In the genomic region with DNA sequence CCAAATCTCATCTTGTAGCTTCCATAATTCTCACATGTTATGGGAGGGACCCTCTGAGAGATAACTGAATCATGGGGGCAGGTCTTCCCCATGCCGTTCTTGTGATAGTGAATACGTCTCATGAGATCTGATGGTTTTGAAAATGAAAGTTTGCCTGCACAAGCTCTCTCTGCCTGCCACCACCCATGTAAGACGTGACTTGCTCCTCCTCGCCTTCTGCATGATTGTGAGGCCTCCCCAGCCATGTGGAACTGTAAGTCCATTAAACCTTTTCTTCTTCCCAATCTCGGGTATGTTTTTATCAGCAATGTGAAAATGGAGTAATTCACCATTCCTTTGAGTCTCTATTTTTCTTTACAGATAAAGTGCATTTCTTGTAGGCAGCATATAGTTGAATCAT, we compare ENCODE assay signal across 2 cellular contexts.
TF ChIP-seq lines count a peak whose summit lies in the region.

No MANE protein-coding gene starts in this region.

TF ChIP-seq in HepG2, 621 proteins besides CTCF, POLR2A, EP300 and RAD21 (continues in another document):
- TF ChIP-seq ZNF570 (CRISPR knock-in tag; IDR thresholded peaks at IDR 0.05; ENCODE audit: borderline replicate concordance) (no peak), ZNF407 (CRISPR knock-in tag; IDR thresholded peaks at IDR 0.05; ENCODE audit: not compliant biosample characterization) (no peak), MBNL3 (CRISPR knock-in tag; conservative IDR thresholded peaks at IDR 0.05) (no peak), MAX (IDR thresholded peaks at IDR 0.05) (no peak), CHD2 (IDR thresholded peaks at IDR 0.05; ENCODE audit: low read depth, low read length) (no peak), SMYD3 (CRISPR knock-in tag; IDR thresholded peaks at IDR 0.05) (no peak)
- TF ChIP-seq, protein P1, sequence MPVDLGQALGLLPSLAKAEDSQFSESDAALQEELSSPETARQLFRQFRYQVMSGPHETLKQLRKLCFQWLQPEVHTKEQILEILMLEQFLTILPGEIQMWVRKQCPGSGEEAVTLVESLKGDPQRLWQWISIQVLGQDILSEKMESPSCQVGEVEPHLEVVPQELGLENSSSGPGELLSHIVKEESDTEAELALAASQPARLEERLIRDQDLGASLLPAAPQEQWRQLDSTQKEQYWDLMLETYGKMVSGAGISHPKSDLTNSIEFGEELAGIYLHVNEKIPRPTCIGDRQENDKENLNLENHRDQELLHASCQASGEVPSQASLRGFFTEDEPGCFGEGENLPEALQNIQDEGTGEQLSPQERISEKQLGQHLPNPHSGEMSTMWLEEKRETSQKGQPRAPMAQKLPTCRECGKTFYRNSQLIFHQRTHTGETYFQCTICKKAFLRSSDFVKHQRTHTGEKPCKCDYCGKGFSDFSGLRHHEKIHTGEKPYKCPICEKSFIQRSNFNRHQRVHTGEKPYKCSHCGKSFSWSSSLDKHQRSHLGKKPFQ (CRISPR knock-in tag; IDR thresholded peaks at IDR 0.05; ENCODE audit: insufficient replicate concordance): no peak
- TF ChIP-seq, protein P2, sequence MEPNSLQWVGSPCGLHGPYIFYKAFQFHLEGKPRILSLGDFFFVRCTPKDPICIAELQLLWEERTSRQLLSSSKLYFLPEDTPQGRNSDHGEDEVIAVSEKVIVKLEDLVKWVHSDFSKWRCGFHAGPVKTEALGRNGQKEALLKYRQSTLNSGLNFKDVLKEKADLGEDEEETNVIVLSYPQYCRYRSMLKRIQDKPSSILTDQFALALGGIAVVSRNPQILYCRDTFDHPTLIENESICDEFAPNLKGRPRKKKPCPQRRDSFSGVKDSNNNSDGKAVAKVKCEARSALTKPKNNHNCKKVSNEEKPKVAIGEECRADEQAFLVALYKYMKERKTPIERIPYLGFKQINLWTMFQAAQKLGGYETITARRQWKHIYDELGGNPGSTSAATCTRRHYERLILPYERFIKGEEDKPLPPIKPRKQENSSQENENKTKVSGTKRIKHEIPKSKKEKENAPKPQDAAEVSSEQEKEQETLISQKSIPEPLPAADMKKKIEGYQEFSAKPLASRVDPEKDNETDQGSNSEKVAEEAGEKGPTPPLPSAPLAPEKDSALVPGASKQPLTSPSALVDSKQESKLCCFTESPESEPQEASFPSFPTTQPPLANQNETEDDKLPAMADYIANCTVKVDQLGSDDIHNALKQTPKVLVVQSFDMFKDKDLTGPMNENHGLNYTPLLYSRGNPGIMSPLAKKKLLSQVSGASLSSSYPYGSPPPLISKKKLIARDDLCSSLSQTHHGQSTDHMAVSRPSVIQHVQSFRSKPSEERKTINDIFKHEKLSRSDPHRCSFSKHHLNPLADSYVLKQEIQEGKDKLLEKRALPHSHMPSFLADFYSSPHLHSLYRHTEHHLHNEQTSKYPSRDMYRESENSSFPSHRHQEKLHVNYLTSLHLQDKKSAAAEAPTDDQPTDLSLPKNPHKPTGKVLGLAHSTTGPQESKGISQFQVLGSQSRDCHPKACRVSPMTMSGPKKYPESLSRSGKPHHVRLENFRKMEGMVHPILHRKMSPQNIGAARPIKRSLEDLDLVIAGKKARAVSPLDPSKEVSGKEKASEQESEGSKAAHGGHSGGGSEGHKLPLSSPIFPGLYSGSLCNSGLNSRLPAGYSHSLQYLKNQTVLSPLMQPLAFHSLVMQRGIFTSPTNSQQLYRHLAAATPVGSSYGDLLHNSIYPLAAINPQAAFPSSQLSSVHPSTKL (CRISPR knock-in tag; IDR thresholded peaks at IDR 0.05): no peak

TF ChIP-seq in K562, 482 proteins besides CTCF, POLR2A, EP300 and RAD21:
- TF ChIP-seq NKRF (IDR thresholded peaks at IDR 0.05; ENCODE audit: borderline replicate concordance) (no peak), ZNF431 (CRISPR knock-in tag; IDR thresholded peaks at IDR 0.05) (peak; percentile 96)
